Comparison of ENCODE assay signal across 17 cellular contexts in genomic region chr2:48952614-48953013, GRCh38.
A peak's percentile ranks its signal among the peaks of the same experiment; 100 is the strongest.
DNase-seq lines count a peak whose midpoint lies in the region; ATAC-seq and TF ChIP-seq lines count a peak whose summit lies in the region.
"Had no signal": no experiment of that assay in that cellular context is flagged by ENCODE, and none has a peak within 500 bp of the region (broad histone marks: within the 10 kb centered on the region; RNA-seq: fewer than 3 reads in every experiment).

No MANE protein-coding gene starts in this region.

- 82% methylated on average over 1 of the region's 3 CpGs for WGBS in mesenchymal stem cell
- WGBS in neuronal stem cell (ENCODE audit: extremely low coverage in 2 of 2, insufficient read length in 2 of 2, insufficient replicate concordance in 1 of 2), 2 donors = no CpG with 5 or more reads among the region's 3 CpGs

- H3K14ac ChIP-seq in mesenchymal stem cell (ENCODE audit: low read length in 2 of 2) (no peak overlapping the region), neuronal stem cell (ENCODE audit: low read length) (no peak overlapping the region)

- H3K79me1 ChIP-seq in mesenchymal stem cell (replicated peaks; ENCODE audit: low read length, poor library complexity, severe bottlenecking) = no peaks in the 10 kb centered on the region
- no peaks in the 10 kb centered on the region for H3K79me1 ChIP-seq in neuronal stem cell (ENCODE audit: low read depth, low read length)

- H3K27ac ChIP-seq in mesenchymal stem cell (ENCODE audit: low read length, poor library complexity, severe bottlenecking) (no peak overlapping the region), parathyroid adenoma (no peak overlapping the region), neuronal stem cell (replicated peaks; ENCODE audit: low read length) (no peak overlapping the region)

- H2BK15ac ChIP-seq in mesenchymal stem cell (ENCODE audit: low read depth, poor library complexity, severe bottlenecking) (no peak overlapping the region), neuronal stem cell (ENCODE audit: low read length) (no peak overlapping the region)

- H2AK5ac ChIP-seq in mesenchymal stem cell (ENCODE audit: low read length, severe bottlenecking) (no peak overlapping the region), neuronal stem cell (ENCODE audit: low read depth, low read length) (no peak overlapping the region)

- H3K27me3 ChIP-seq in mesenchymal stem cell (ENCODE audit: control insufficient read depth in 1 of 2, insufficient read depth in 1 of 2, low read length in 2 of 2) (peaks cover 0 to 5% of the 10 kb centered on the region in 2 experiments), parathyroid adenoma (ENCODE audit: control insufficient read depth, insufficient read depth, low read length) (no peaks in the 10 kb centered on the region), neuronal stem cell (ENCODE audit: control insufficient read depth in 3 of 3, insufficient read depth in 3 of 3, low read depth in 1 of 3, low read length in 3 of 3) (no peaks in the 10 kb centered on the region)
- H3K27me3 ChIP-seq: BE2C had no signal

- TF ChIP-seq CTCF in parathyroid adenoma (IDR thresholded peaks at IDR 0.05) = no peak

- H2AFZ ChIP-seq in mesenchymal stem cell (ENCODE audit: low read depth, low read length) (no peak overlapping the region), parathyroid adenoma (peak overlapping the region; percentile 5), neuronal stem cell (ENCODE audit: low read length) (no peak overlapping the region)

- H4K8ac ChIP-seq in mesenchymal stem cell (ENCODE audit: low read length) (no peak overlapping the region), neuronal stem cell (ENCODE audit: low read depth, low read length) (no peak overlapping the region)

- H2BK12ac ChIP-seq in mesenchymal stem cell (ENCODE audit: low read length in 2 of 2) = no peak overlapping the region
- no peak overlapping the region for H2BK12ac ChIP-seq in neuronal stem cell (ENCODE audit: low read length)

- H3K4ac ChIP-seq in mesenchymal stem cell (ENCODE audit: low read depth in 1 of 2, low read length in 2 of 2) = no peak overlapping the region
- no peak overlapping the region for H3K4ac ChIP-seq in neuronal stem cell (ENCODE audit: low read length)

- H3K18ac ChIP-seq in mesenchymal stem cell (ENCODE audit: low read depth in 1 of 2, low read length in 2 of 2) = no peak overlapping the region
- no peak overlapping the region for H3K18ac ChIP-seq in neuronal stem cell (ENCODE audit: low read length)

- H3K23ac ChIP-seq in mesenchymal stem cell (ENCODE audit: low read length in 2 of 2) = no peak overlapping the region
- H3K23ac ChIP-seq in neuronal stem cell (ENCODE audit: low read depth, low read length, poor library complexity) = no peak overlapping the region

- H3K79me2 ChIP-seq in parathyroid adenoma = no peaks in the 10 kb centered on the region

- H2BK5ac ChIP-seq in mesenchymal stem cell (ENCODE audit: low read depth, low read length, poor library complexity, severe bottlenecking) (no peak overlapping the region), neuronal stem cell (ENCODE audit: low read length) (no peak overlapping the region)

- H3K4me2 ChIP-seq in mesenchymal stem cell (ENCODE audit: low read length, poor library complexity, severe bottlenecking) = no peak overlapping the region
- H3K4me2 ChIP-seq in parathyroid adenoma (ENCODE audit: low read length) = no peak overlapping the region
- no peak overlapping the region for H3K4me2 ChIP-seq in neuronal stem cell (ENCODE audit: insufficient read depth, low read length, poor library complexity, severe bottlenecking)

- H2BK120ac ChIP-seq in mesenchymal stem cell (ENCODE audit: low read depth, low read length) (no peak overlapping the region), neuronal stem cell (ENCODE audit: low read depth, low read length) (no peak overlapping the region)

- H4K91ac ChIP-seq in mesenchymal stem cell (ENCODE audit: low read length) (peak overlapping the region; percentile 18), neuronal stem cell (ENCODE audit: low read depth, low read length, poor library complexity) (no peak overlapping the region)

- H3K9me3 ChIP-seq in mesenchymal stem cell (ENCODE audit: control insufficient read depth, low read length) (no peaks in the 10 kb centered on the region), parathyroid adenoma (ENCODE audit: control insufficient read depth, low read length) (no peaks in the 10 kb centered on the region), neuronal stem cell (replicated peaks in 1 of 2; ENCODE audit: control insufficient read depth in 2 of 2, insufficient read depth in 1 of 2, low read depth in 1 of 2, low read length in 2 of 2) (no peaks in the 10 kb centered on the region)
- H3K9me3 ChIP-seq: BE2C, Caco-2, HAP-1 had no signal

- ATAC-seq in left lobe of liver = peak; percentile 73
- ATAC-seq in HG02970 (IDR thresholded peaks at IDR 0.05; ENCODE audit: low FRiP score, unreplicated experiment) = no peak

- H3K4me1 ChIP-seq in mesenchymal stem cell (ENCODE audit: control insufficient read depth, insufficient read depth, low read depth, low read length) = no peaks in the 10 kb centered on the region
- peaks cover 9% of the 10 kb centered on the region for H3K4me1 ChIP-seq in parathyroid adenoma
- H3K4me1 ChIP-seq in neuronal stem cell (ENCODE audit: control insufficient read depth in 2 of 2, insufficient read depth in 1 of 2, low read depth in 1 of 2, low read length in 2 of 2) = peaks cover 0 to 3% of the 10 kb centered on the region in 2 donors
- H3K4me1 ChIP-seq: HAP-1 had no signal

- H3K4me3 ChIP-seq in mesenchymal stem cell (ENCODE audit: insufficient read depth in 1 of 2, low read depth in 1 of 2, low read length in 2 of 2) = no peak overlapping the region
- H3K4me3 ChIP-seq in parathyroid adenoma (ENCODE audit: low read depth, low read length) = no peak overlapping the region
- no peak overlapping the region for H3K4me3 ChIP-seq in neuronal stem cell (ENCODE audit: low read length in 2 of 2)
- H3K4me3 ChIP-seq: HAP-1 had no signal

- DNase-seq in left lobe of liver (ENCODE audit: low spot score) = no peak
- no peak for DNase-seq in mesenchymal stem cell
- DNase-seq in RKO (ENCODE audit: low spot score) = no peak
- DNase-seq in neuronal stem cell (ENCODE audit: low spot score) = no peak
- DNase-seq in stimulated activated CD8-positive, alpha-beta memory T cell treated with anti-CD3 and anti-CD28 coated beads, Interleukin-4, amount 100 ng/mL, for 48 hours = no peak
- DNase-seq: ACHN; C1 segment of cervical spinal cord; Caco-2; CD4-positive, CD25-positive, alpha-beta regulatory T cell; CD8-positive, alpha-beta memory T cell; DMS153; DMS79 treated with DMSO at 0.1 percent for 48 hours; GF-D8 had no signal

- H3K36me3 ChIP-seq in mesenchymal stem cell (ENCODE audit: control insufficient read depth in 1 of 2, insufficient read depth in 2 of 2, low read depth in 1 of 2, low read length in 2 of 2) = no peaks in the 10 kb centered on the region
- H3K36me3 ChIP-seq in parathyroid adenoma (ENCODE audit: control insufficient read depth, insufficient read depth, low read length) = no peaks in the 10 kb centered on the region
- H3K36me3 ChIP-seq in neuronal stem cell (replicated peaks in 1 of 2; ENCODE audit: control insufficient read depth in 2 of 2, insufficient read depth in 2 of 2, low read length in 2 of 2) = no peaks in the 10 kb centered on the region
- H3K36me3 ChIP-seq: BE2C, HAP-1 had no signal

- H3K9ac ChIP-seq in mesenchymal stem cell (ENCODE audit: low read length) (no peak overlapping the region), parathyroid adenoma (no peak overlapping the region), neuronal stem cell (ENCODE audit: low read depth, low read length, poor library complexity) (no peak overlapping the region)
